In genomic region chr2:199556886-199557285, GRCh38 we compare ENCODE assay signal across 25 cellular contexts.
"Had no signal": no experiment of that assay in that cellular context is flagged by ENCODE, and none has a peak within 500 bp of the region (broad histone marks: within the 10 kb centered on the region; RNA-seq: fewer than 3 reads in every experiment).

No MANE protein-coding gene starts in this region.

- H3K4me1 ChIP-seq: colonic mucosa, psoas muscle, right lobe of liver, suprapubic skin, thyroid gland had no signal

- ATAC-seq: left cardiac atrium; left ventricle myocardium superior; naive thymus-derived CD4-positive, alpha-beta T cell; psoas muscle; right lobe of liver had no signal

- H3K4me3 Mint-ChIP-seq: endodermal cell; naive thymus-derived CD4-positive, alpha-beta T cell; nephron progenitor cell; stimulated activated naive B cell treated with anti-CD40 and anti-IgM and Interleukin-4, amounts not matched to agents 10 μg/mL and 1 μg/mL and 100 μg/mL, for 72 hours; type B pancreatic cell had no signal

- H3K36me3 ChIP-seq: colonic mucosa, neutrophil, right lobe of liver, suprapubic skin, thyroid gland had no signal

- H3K27me3 ChIP-seq: colonic mucosa, hepatocyte, neutrophil, right lobe of liver, suprapubic skin, thyroid gland had no signal

- H3K27ac Mint-ChIP-seq: endodermal cell; stimulated activated naive B cell treated with anti-CD40 and anti-IgM and Interleukin-4, amounts not matched to agents 10 μg/mL and 1 μg/mL and 100 μg/mL, for 72 hours; type B pancreatic cell had no signal

- H3K4me3 ChIP-seq: colonic mucosa, hepatocyte, lung, psoas muscle, right lobe of liver, suprapubic skin, thyroid gland had no signal

- H2AFZ ChIP-seq: hepatocyte had no signal

- H3K36me3 Mint-ChIP-seq: naive thymus-derived CD4-positive, alpha-beta T cell; stimulated activated naive B cell treated with anti-CD40 and anti-IgM and Interleukin-4, amounts not matched to agents 10 μg/mL and 1 μg/mL and 100 μg/mL, for 72 hours; type B pancreatic cell had no signal

- H3K27ac ChIP-seq: colonic mucosa, hepatocyte, neutrophil, psoas muscle, right lobe of liver, suprapubic skin, thyroid gland had no signal

- H3K4me1 Mint-ChIP-seq: endodermal cell; naive thymus-derived CD4-positive, alpha-beta T cell; stimulated activated naive B cell treated with anti-CD40 and anti-IgM and Interleukin-4, amounts not matched to agents 10 μg/mL and 1 μg/mL and 100 μg/mL, for 72 hours had no signal

- H3K4me2 ChIP-seq: hepatocyte had no signal

- H3K9me3 ChIP-seq: colonic mucosa, neutrophil, psoas muscle, right lobe of liver, suprapubic skin, thyroid gland had no signal

- H3K27me3 Mint-ChIP-seq: type B pancreatic cell had no signal

- H3K9me3 Mint-ChIP-seq: endodermal cell had no signal

- DNase-seq: colonic mucosa; effector CD4-positive, alpha-beta T cell; endodermal cell; erythroblast; foreskin melanocyte; head of caudate nucleus; kidney; left cardiac atrium; left ventricle myocardium superior; mesenchymal stem cell; midbrain; naive thymus-derived CD4-positive, alpha-beta T cell; nephron progenitor cell; retina; right lobe of liver; stimulated activated CD4-positive, alpha-beta T cell treated with anti-CD3 and anti-CD28 coated beads, Interleukin-4, amount 100 ng/mL, for 1 hour; stimulated activated CD8-positive, alpha-beta memory T cell treated with anti-CD3 and anti-CD28 coated beads, Interleukin-4, amount 100 ng/mL, for 48 hours; stimulated activated naive B cell treated with anti-CD40 and anti-IgM and Interleukin-4, amounts not matched to agents 10 μg/mL and 1 μg/mL and 100 μg/mL, for 72 hours; thyroid gland had no signal

- H3K79me2 ChIP-seq: hepatocyte had no signal
